In genomic region chr4:58953575-58953974, GRCh38 we compare ENCODE assay signal across 9 cellular contexts.
"Had no signal": no experiment of that assay in that cellular context is flagged by ENCODE, and none has a peak within 500 bp of the region (broad histone marks: within the 10 kb centered on the region; RNA-seq: fewer than 3 reads in every experiment).

No MANE protein-coding gene starts in this region.

- DNase-seq: GM23248, GOT3, H7, H9, HCEC 1CT, HFFc6 had no signal

- H3K36me3 ChIP-seq: HAP-1 had no signal

- H3K4me1 ChIP-seq: HAP-1 had no signal

- H3K27ac ChIP-seq: GM23248 had no signal

- H3K4me3 ChIP-seq: GM23248, GM23338, HAP-1 had no signal

- H3K4me2 ChIP-seq: GM23338 had no signal

- H3K9me3 ChIP-seq: HAP-1 had no signal

- H2AFZ ChIP-seq: GM23248, GM23338 had no signal

- ATAC-seq: GM23338, HCT116 had no signal

- H3K9ac ChIP-seq: GM23248 had no signal
